Comparison of ENCODE assay signal across 8 cellular contexts in the genomic region with DNA sequence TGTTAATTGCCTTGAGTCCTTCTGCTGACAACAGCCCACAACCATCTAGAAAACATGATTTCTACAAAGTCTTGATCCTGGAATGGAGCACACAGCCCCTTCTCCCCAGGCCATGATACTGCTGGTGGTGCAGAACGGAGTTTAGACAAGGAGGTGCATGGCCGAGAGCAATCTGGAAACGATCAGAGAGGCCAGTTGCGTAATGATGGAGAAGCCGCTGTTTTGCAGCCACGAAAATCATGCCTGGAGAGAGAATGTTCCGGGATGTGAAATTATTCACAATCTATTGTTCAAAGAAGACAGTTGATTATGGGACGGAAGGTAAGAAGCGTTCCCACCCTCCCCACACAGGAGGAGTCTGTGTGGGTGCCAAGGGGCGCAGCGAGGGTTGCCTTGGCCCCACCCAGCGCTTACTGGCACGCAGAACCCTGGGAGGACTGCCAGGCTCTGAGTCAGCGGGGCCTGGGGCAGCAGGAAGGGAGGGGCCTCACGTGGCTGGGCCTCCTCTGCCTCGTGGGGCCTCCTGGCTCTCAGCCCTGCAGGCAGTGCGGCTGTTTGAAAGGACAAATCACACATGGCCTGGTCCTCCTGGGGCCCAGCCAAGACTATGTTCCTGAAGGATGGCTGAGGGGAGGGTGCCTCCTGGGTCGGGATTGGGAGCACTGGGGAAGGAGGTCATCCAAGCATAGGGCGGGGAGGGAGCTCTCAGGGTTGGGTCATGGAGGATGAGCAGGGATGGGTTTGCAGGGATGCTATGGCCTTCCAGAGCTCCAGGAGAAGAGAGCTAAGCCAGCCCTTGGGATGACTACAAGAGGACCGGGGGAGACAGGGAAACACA. TPM values are rescaled to one million over a fixed set of nuclear protein-coding genes. Genes with fewer than 3 reads are reported as not detected.
DNase-seq lines count a peak whose midpoint lies in the region; ATAC-seq lines count a peak whose summit lies in the region.

No MANE protein-coding gene starts in this region.

- H3K18ac ChIP-seq in mesendoderm (ENCODE audit: low read length), result no peak overlapping the region

- WGBS in mesendoderm (ENCODE audit: extremely low coverage, insufficient coverage, low lambda C conversion rate), result no CpG with 5 or more reads among the region's 20 CpGs

- no peak overlapping the region for H2BK5ac ChIP-seq in mesendoderm (ENCODE audit: low read length)

- H3K36me3 ChIP-seq in mesendoderm (ENCODE audit: control insufficient read depth, insufficient read depth, low read length), result no peaks in the 10 kb centered on the region

- H2BK120ac ChIP-seq in mesendoderm (ENCODE audit: low read depth, low read length), result no peak overlapping the region

- H3K23ac ChIP-seq in mesendoderm (ENCODE audit: low read length), result no peak overlapping the region

- no peak overlapping the region for H3K9ac ChIP-seq in mesendoderm (ENCODE audit: low read length)

- DNase-seq in NCI-H526 (lab: John Stamatoyannopoulos, UW) (peak; percentile 16 to 46), NCI-H526 treated with DMSO at 0.1 percent for 48 hours (lab: John Stamatoyannopoulos, UW) (no peak), NCI-H774 (lab: John Stamatoyannopoulos, UW) (peak; percentile 92), dermis microvascular lymphatic vessel endothelial cell (ENCODE audit: low read depth in 2 of 2) (peak; percentile 93 to 99), mesendoderm (no peak)
- peak; percentile 94 for DNase-seq in activated CD8-positive, alpha-beta memory T cell treated with anti-CD3 and anti-CD28 coated beads for 24 hours
- peak; percentile 82 for DNase-seq in stimulated activated CD8-positive, alpha-beta memory T cell treated with anti-CD3 and anti-CD28 coated beads, Interleukin-12 subunit alpha, Interleukin-12 subunit beta, amount 100 ng/mL, for 24 hours (ENCODE audit: extremely low read depth)

- H3K4ac ChIP-seq in mesendoderm (ENCODE audit: low read depth, low read length), result no peak overlapping the region

- no peaks in the 10 kb centered on the region for H3K79me1 ChIP-seq in mesendoderm (ENCODE audit: low read length)

- no peaks in the 10 kb centered on the region for H3K27me3 ChIP-seq in mesendoderm (ENCODE audit: insufficient read depth, low read length, poor library complexity)

- no peak overlapping the region for H3K4me3 ChIP-seq in mesendoderm (ENCODE audit: low read length)

- H4K8ac ChIP-seq in mesendoderm (ENCODE audit: low read depth, low read length), result no peak overlapping the region

- ATAC-seq in GM18861 (IDR thresholded peaks at IDR 0.05; ENCODE audit: unreplicated experiment), result no peak

- peak overlapping the region; percentile 2 for H3K56ac ChIP-seq in mesendoderm (ENCODE audit: low read length)

- no peak overlapping the region for H3K27ac ChIP-seq in mesendoderm (ENCODE audit: low read depth, low read length)

- H4K5ac ChIP-seq in mesendoderm (ENCODE audit: low read length), result no peak overlapping the region

- no peak overlapping the region for H3K4me2 ChIP-seq in mesendoderm (ENCODE audit: low read length)

- no peak overlapping the region for H2AK5ac ChIP-seq in mesendoderm (ENCODE audit: low read length)

- no peak overlapping the region for H2BK15ac ChIP-seq in mesendoderm (replicated peaks; ENCODE audit: low read depth)

- no peaks in the 10 kb centered on the region for H3K79me2 ChIP-seq in mesendoderm (ENCODE audit: control insufficient read depth, insufficient read depth, low read length)

- no peaks in the 10 kb centered on the region for H3K4me1 ChIP-seq in mesendoderm (ENCODE audit: control insufficient read depth, low read depth, low read length)

RNA-seq across cellular contexts. Expression of gene AP5S1, which starts 8.7 kb away (rescaled TPM):
- total RNA-seq in dermis microvascular lymphatic vessel endothelial cell, result 15.4 and 21.5 TPM in 2 replicates
- 3.3 TPM for polyA plus RNA-seq in mesendoderm (2013, experiment 1 of 2)
- polyA plus RNA-seq in mesendoderm (2013, experiment 2 of 2), result 3.2 TPM

RNA-seq across cellular contexts. Expression of gene CDC25B, which starts 15.5 kb away (rescaled TPM):
- 27.5 and 31.4 TPM in 2 replicates for total RNA-seq in dermis microvascular lymphatic vessel endothelial cell
- 7.9 TPM for polyA plus RNA-seq in mesendoderm (2013, experiment 1 of 2)
- 8.4 TPM for polyA plus RNA-seq in mesendoderm (2013, experiment 2 of 2)

RNA-seq across cellular contexts. Expression of gene CENPB, which starts 25.1 kb away (rescaled TPM):
- total RNA-seq in dermis microvascular lymphatic vessel endothelial cell, result 65.5 and 77.4 TPM in 2 replicates
- 22.3 TPM for polyA plus RNA-seq in mesendoderm (2013, experiment 1 of 2)
- 21.5 TPM for polyA plus RNA-seq in mesendoderm (2013, experiment 2 of 2)

RNA-seq across cellular contexts. Expression of gene SPEF1, which starts 30.4 kb away (rescaled TPM):
- under 0.01 TPM in 1 of 2 replicates, not detected in the other for total RNA-seq in dermis microvascular lymphatic vessel endothelial cell
- 0.10 TPM for polyA plus RNA-seq in mesendoderm (2013, experiment 1 of 2)
- polyA plus RNA-seq in mesendoderm (2013, experiment 2 of 2), result 0.21 TPM

RNA-seq across cellular contexts. Expression of gene MAVS, which starts 35.0 kb away (rescaled TPM):
- total RNA-seq in dermis microvascular lymphatic vessel endothelial cell, result 14.5 and 18.0 TPM in 2 replicates
- polyA plus RNA-seq in mesendoderm (2013, experiment 1 of 2), result 8.3 TPM
- 8.5 TPM for polyA plus RNA-seq in mesendoderm (2013, experiment 2 of 2)

Comparison
In these comparisons a context has a peak if more than half of its experiments do, and no peak if none do; other contexts are left out.
1. DNase-seq: peak in NCI-H526 (2 of 2), NCI-H774 (single experiment), activated CD8-positive, alpha-beta memory T cell treated with anti-CD3 and anti-CD28 coated beads for 24 hours (single experiment), dermis microvascular lymphatic vessel endothelial cell (2 of 2) and stimulated activated CD8-positive, alpha-beta memory T cell treated with anti-CD3 and anti-CD28 coated beads, Interleukin-12 subunit alpha, Interleukin-12 subunit beta, amount 100 ng/mL, for 24 hours (single experiment); none in NCI-H526 treated with DMSO at 0.1 percent for 48 hours (single experiment) and mesendoderm (single experiment).